In the genomic region with DNA sequence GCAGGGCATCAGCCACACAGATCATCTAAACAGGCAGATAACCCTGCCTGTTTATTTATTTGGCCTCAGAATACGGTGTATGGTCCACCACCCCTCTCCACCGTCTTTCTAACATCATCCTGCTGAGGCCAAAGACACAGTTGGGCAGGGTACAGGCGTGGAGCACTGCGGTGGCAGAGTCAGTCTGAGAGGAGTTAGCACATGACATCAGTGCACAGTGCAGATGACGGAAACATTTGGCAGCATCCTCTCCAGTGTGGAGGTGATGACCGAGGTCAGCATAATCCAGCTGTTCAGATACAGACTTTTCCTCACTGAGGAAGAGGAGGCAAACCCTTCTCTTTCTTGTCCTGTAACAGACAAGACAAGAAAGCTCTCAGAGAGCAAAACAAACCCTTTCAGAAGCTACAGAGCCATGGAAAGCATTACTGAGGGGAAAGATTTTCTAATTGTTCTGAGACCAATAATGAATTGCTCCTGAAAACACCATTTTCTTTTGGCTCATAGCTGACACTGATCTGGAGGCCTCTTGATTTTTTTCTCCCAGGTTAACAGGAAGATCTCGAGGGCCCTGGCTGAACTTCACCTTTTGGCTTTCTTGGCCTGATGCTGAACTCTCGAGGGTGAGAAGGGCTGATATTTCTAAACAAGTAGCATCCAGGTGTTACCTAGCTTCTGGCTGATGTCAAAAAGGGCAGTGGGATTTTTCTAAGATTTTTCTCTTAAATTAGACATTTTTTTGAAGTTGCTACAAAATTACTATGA, we compare ENCODE assay signal across 8 cellular contexts.
DNase-seq lines count a peak whose midpoint lies in the region; ATAC-seq lines count a peak whose summit lies in the region.

No MANE protein-coding gene starts in this region.

- peak; percentile 51 for ATAC-seq in GM19395 (IDR thresholded peaks at IDR 0.05; ENCODE audit: unreplicated experiment)
- peak; percentile 43 for ATAC-seq in HG03460 (IDR thresholded peaks at IDR 0.05; ENCODE audit: unreplicated experiment)

- DNase-seq in AG08396 (ENCODE audit: low spot score) = peak; percentile 56
- DNase-seq in activated CD8-positive, alpha-beta memory T cell treated with anti-CD3 and anti-CD28 coated beads for 4 hours (ENCODE audit: low read depth in 2 of 2) = peak; percentile 22 to 27
- DNase-seq in fibroblast of peridontal ligament (ENCODE audit: extremely low read depth) = peak; percentile 79
- peak; percentile 66 for DNase-seq in pons (ENCODE audit: low spot score)
- no peak for DNase-seq in globus pallidus (ENCODE audit: low spot score)
- DNase-seq in GM19240 (ENCODE audit: insufficient read length, low spot score) = no peak

Comparison
In these comparisons a context has a peak if more than half of its experiments do, and no peak if none do; other contexts are left out.
1. DNase-seq: peak in AG08396 (single experiment), activated CD8-positive, alpha-beta memory T cell treated with anti-CD3 and anti-CD28 coated beads for 4 hours (2 of 2), fibroblast of peridontal ligament (single experiment) and pons (single experiment); none in globus pallidus (single experiment) and GM19240 (single experiment).